ENCODE assay signal across 2 cellular contexts in genomic region chr7:75967573-75967997, GRCh38.
TF ChIP-seq lines count a peak whose summit lies in the region.

No MANE protein-coding gene starts in this region.

TF ChIP-seq in SK-N-SH, 30 proteins besides CTCF, POLR2A, EP300 and RAD21 (continued from another document):
- TF ChIP-seq IRF3 (IDR thresholded peaks at IDR 0.05; ENCODE audit: low read depth, low read length) (no peak), SIN3A (IDR thresholded peaks at IDR 0.05; ENCODE audit: borderline replicate concordance, low read depth, low read length) (no peak), ZBTB33 (IDR thresholded peaks at IDR 0.05; ENCODE audit: borderline replicate concordance, low read depth) (no peak), GABPA (IDR thresholded peaks at IDR 0.05; ENCODE audit: low read depth) (no peak), YY1 (IDR thresholded peaks at IDR 0.05; ENCODE audit: low read depth) (no peak), RFX5 (IDR thresholded peaks at IDR 0.05; ENCODE audit: low read length) (no peak), MXI1 (IDR thresholded peaks at IDR 0.05; ENCODE audit: low read depth, low read length) (no peak)

TF ChIP-seq in SK-N-SH treated with all-trans-retinoic acid at 6 μM for 48 hours, 23 proteins besides CTCF, POLR2A, EP300 and RAD21 (continued from another document):
- TF ChIP-seq CSRNP3 (CRISPR knock-in tag; IDR thresholded peaks at IDR 0.05) (no peak), ZNF8 (CRISPR knock-in tag; IDR thresholded peaks at IDR 0.05) (no peak)
